Comparison of ENCODE assay signal across 31 cellular contexts in genomic region chr16:85843471-85844168, GRCh38. TPM values are rescaled to one million over a fixed set of nuclear protein-coding genes. Genes with fewer than 3 reads are reported as not detected.
"Had no signal": no experiment of that assay in that cellular context is flagged by ENCODE, and none has a peak within 500 bp of the region (broad histone marks: within the 10 kb centered on the region; RNA-seq: fewer than 3 reads in every experiment).

No MANE protein-coding gene starts in this region.

- H3K9me3 ChIP-seq: esophagus squamous epithelium, mucosa of descending colon, neutrophil, pancreas, thoracic aorta, tibial nerve, upper lobe of left lung had no signal

- H3K4me3 ChIP-seq: esophagus squamous epithelium, heart right ventricle, lung, mucosa of descending colon, pancreas, thoracic aorta, tibial nerve, upper lobe of left lung had no signal

- H3K4me3 Mint-ChIP-seq: memory B cell; mesothelial cell of epicardium; naive thymus-derived CD4-positive, alpha-beta T cell; stimulated activated effector memory CD8-positive, alpha-beta T cell treated with anti-CD3 and anti-CD28 coated beads, Interleukin-12 subunit alpha, Interleukin-12 subunit beta, amount 100 ng/mL, for 72 hours; stimulated activated naive CD8-positive, alpha-beta T cell treated with anti-CD3 and anti-CD28 coated beads, Interleukin-15, Interleukin-2, amounts not matched to agents 100 ng/mL and 50 ng/mL, for 24 hours had no signal

- ATAC-seq: heart right ventricle; left lobe of liver; mucosa of descending colon; naive thymus-derived CD4-positive, alpha-beta T cell; pancreas; sciatic nerve; stimulated activated effector memory CD8-positive, alpha-beta T cell treated with anti-CD3 and anti-CD28 coated beads, Interleukin-12 subunit alpha, Interleukin-12 subunit beta, amount 100 ng/mL, for 72 hours had no signal

- H3K36me3 ChIP-seq: esophagus squamous epithelium, heart right ventricle, neutrophil, pancreas, thoracic aorta, tibial nerve, upper lobe of left lung had no signal

- H3K4me1 ChIP-seq: esophagus squamous epithelium, pancreas had no signal

- DNase-seq: caudate nucleus; cerebellar nuclear complex; effector memory CD4-positive, alpha-beta T cell; erythroblast; esophagus squamous epithelium; foreskin melanocyte; glutamatergic neuron; heart right ventricle; hippocampal formation; kidney glomerular epithelial cell; mucosa of descending colon; naive thymus-derived CD4-positive, alpha-beta T cell; pancreas; stimulated activated CD4-positive, alpha-beta T cell treated with anti-CD3 and anti-CD28 coated beads, Interleukin-2, amount 100 ng/mL, for 24 hours; stimulated activated CD4-positive, alpha-beta T cell treated with anti-CD3 and anti-CD28 coated beads, Interleukin-4, amount 100 ng/mL, for 24 hours; upper lobe of left lung had no signal

- H3K27me3 ChIP-seq: tibial nerve, upper lobe of left lung had no signal

- H3K9me3 Mint-ChIP-seq: memory B cell; stimulated activated effector memory CD8-positive, alpha-beta T cell treated with anti-CD3 and anti-CD28 coated beads, Interleukin-12 subunit alpha, Interleukin-12 subunit beta, amount 100 ng/mL, for 72 hours; stimulated activated naive CD8-positive, alpha-beta T cell treated with anti-CD3 and anti-CD28 coated beads, Interleukin-15, Interleukin-2, amounts not matched to agents 100 ng/mL and 50 ng/mL, for 24 hours had no signal

- FAIRE-seq: colon, islet of Langerhans, pancreas, urothelium cell line had no signal

- H3K36me3 Mint-ChIP-seq: memory B cell; mesothelial cell of epicardium; naive thymus-derived CD4-positive, alpha-beta T cell; stimulated activated effector memory CD8-positive, alpha-beta T cell treated with anti-CD3 and anti-CD28 coated beads, Interleukin-12 subunit alpha, Interleukin-12 subunit beta, amount 100 ng/mL, for 72 hours had no signal

- H3K27ac Mint-ChIP-seq: memory B cell; mesothelial cell of epicardium; naive thymus-derived CD4-positive, alpha-beta T cell; progenitor cell of endocrine pancreas; stimulated activated effector memory CD8-positive, alpha-beta T cell treated with anti-CD3 and anti-CD28 coated beads, Interleukin-12 subunit alpha, Interleukin-12 subunit beta, amount 100 ng/mL, for 72 hours; stimulated activated naive CD8-positive, alpha-beta T cell treated with anti-CD3 and anti-CD28 coated beads, Interleukin-15, Interleukin-2, amounts not matched to agents 100 ng/mL and 50 ng/mL, for 24 hours had no signal

- H3K27ac ChIP-seq: esophagus squamous epithelium, heart right ventricle, neutrophil, pancreas, thoracic aorta, tibial nerve, upper lobe of left lung had no signal

RNA-seq across cellular contexts. Expression of gene IRF8, which starts 55.3 kb away (rescaled TPM):
- polyA plus RNA-seq: neural cell had no signal
